In genomic region chr18:79644006-79644665, GRCh38 we compare ENCODE assay signal across 7 cellular contexts. TPM values are rescaled to one million over a fixed set of nuclear protein-coding genes. Genes with fewer than 3 reads are reported as not detected.
DNase-seq lines count a peak whose midpoint lies in the region; ATAC-seq, FAIRE-seq and TF ChIP-seq lines count a peak whose summit lies in the region.

No MANE protein-coding gene starts in this region.

- H3K27me3 ChIP-seq in bronchial epithelial cell (ENCODE audit: control insufficient read depth, insufficient read depth, low read length): no peaks in the 10 kb centered on the region

- no peaks in the 10 kb centered on the region for H3K36me3 Mint-ChIP-seq in WTC11

- H3K4me3 Mint-ChIP-seq in WTC11: no peak overlapping the region

- no peak overlapping the region for H3K27ac Mint-ChIP-seq in WTC11

- H3K4me3 ChIP-seq in bronchial epithelial cell (ENCODE audit: low read depth, low read length): no peak overlapping the region

- FAIRE-seq in GM12891 (lab: Jason Lieb, UNC): peak; percentile 85
- no peak for FAIRE-seq in bronchial epithelial cell (lab: Jason Lieb, UNC)

- POLR2A ChIA-PET in WTC11 (lab: Charles Lee): no interaction called here

- no peak for TF ChIP-seq POLR2A in GM12891 (IDR thresholded peaks at IDR 0.05; ENCODE audit: low read depth, low read length)

- ATAC-seq in HG02759 (IDR thresholded peaks at IDR 0.05; ENCODE audit: unreplicated experiment) (peak; percentile 91), WTC11 (peak; percentile 90)

- TF ChIP-seq CTCF in WTC11 (IDR thresholded peaks at IDR 0.05) (peak; percentile 93), bronchial epithelial cell (IDR thresholded peaks at IDR 0.05; ENCODE audit: insufficient read depth, low read length, severe bottlenecking) (peak; percentile 92)

- CTCF ChIA-PET in WTC11 (lab: Charles Lee): no interaction called here

- no peaks in the 10 kb centered on the region for H3K36me3 ChIP-seq in bronchial epithelial cell (ENCODE audit: control insufficient read depth, insufficient read depth, low read length)

- H3K9me3 Mint-ChIP-seq in WTC11: no peaks in the 10 kb centered on the region

- peak; percentile 93 for DNase-seq in GM12891 (ENCODE audit: insufficient read length, low spot score)
- peak; percentile 3 for DNase-seq in NCI-H1694 (lab: John Stamatoyannopoulos, UW)
- peak; percentile 88 for DNase-seq in WTC11 (ENCODE audit: low spot score)
- peak; percentile 32 for DNase-seq in bronchial epithelial cell (ENCODE audit: low read depth)
- DNase-seq in kidney tubule cell (ENCODE audit: low spot score): peak; percentile 68
- peak; percentile 74 for DNase-seq in stimulated activated CD4-positive, alpha-beta T cell treated with anti-CD3 and anti-CD28 coated beads, Interleukin-4, amount 100 ng/mL, for 24 hours

- H3K27me3 Mint-ChIP-seq in WTC11 (ENCODE audit: low read depth): peaks cover under 1% of the 10 kb centered on the region; the same call in 1 of the 2 replicates

- no peaks in the 10 kb centered on the region for H3K4me1 Mint-ChIP-seq in WTC11

TF ChIP-seq in GM12891, 5 proteins besides CTCF, POLR2A, EP300 and RAD21:
- TF ChIP-seq SPI1 (IDR thresholded peaks at IDR 0.05; ENCODE audit: low read depth, low read length) (no peak), POU2F2 (IDR thresholded peaks at IDR 0.05; ENCODE audit: low read depth, low read length) (0 out of 2 replicates have a peak, but pooled peaks have one; percentile 36)

TF ChIP-seq in WTC11, 78 proteins besides CTCF, POLR2A, EP300 and RAD21 (continues in another document):
- TF ChIP-seq TEAD4 (CRISPR knock-in tag; IDR thresholded peaks at IDR 0.05) (no peak), GTF2I (CRISPR knock-in tag; conservative IDR thresholded peaks at IDR 0.05) (0 out of 2 replicates have a peak, but pooled peaks have one; percentile 14), NFE2L1 (CRISPR knock-in tag; IDR thresholded peaks at IDR 0.05) (no peak), ELF4 (CRISPR knock-in tag; IDR thresholded peaks at IDR 0.05; ENCODE audit: low read depth) (no peak), PRRX2 (CRISPR knock-in tag; IDR thresholded peaks at IDR 0.05) (no peak), ZNF671 (CRISPR knock-in tag; IDR thresholded peaks at IDR 0.05) (no peak), ATF3 (CRISPR knock-in tag; conservative IDR thresholded peaks at IDR 0.05) (no peak), ZNF425 (CRISPR knock-in tag; conservative IDR thresholded peaks at IDR 0.05) (no peak), HMGXB4 (CRISPR knock-in tag; IDR thresholded peaks at IDR 0.05) (0 out of 2 replicates have a peak, but pooled peaks have one; percentile 26), ZNF532 (CRISPR knock-in tag; IDR thresholded peaks at IDR 0.05; ENCODE audit: borderline replicate concordance) (no peak), JAZF1 (CRISPR knock-in tag; IDR thresholded peaks at IDR 0.05) (no peak), NR2C2 (CRISPR knock-in tag; IDR thresholded peaks at IDR 0.05) (no peak), ZMAT4 (CRISPR knock-in tag; IDR thresholded peaks at IDR 0.05) (no peak), ATF2 (CRISPR knock-in tag; IDR thresholded peaks at IDR 0.05; ENCODE audit: borderline replicate concordance, low read depth) (no peak)

RNA-seq across cellular contexts. Expression of gene CTDP1, which starts 35.5 kb away (rescaled TPM):
- polyA plus RNA-seq in GM12891 (2012; ENCODE audit: low read depth, missing spikeins): 11.3 TPM
- total RNA-seq in WTC11 (2021): 33.3 to 39.7 TPM (median 34.5 TPM) in 3 replicates
- total RNA-seq in bronchial epithelial cell: 27.1 and 32.1 TPM in 2 replicates

Comparison
In these comparisons a context has a peak if more than half of its experiments do, and no peak if none do; other contexts are left out.
1. DNase-seq: peak in every context shown above with its lines; median percentile 93 in GM12891; 88 in WTC11; 74 in stimulated activated CD4-positive, alpha-beta T cell treated with anti-CD3 and anti-CD28 coated beads, Interleukin-4, amount 100 ng/mL, for 24 hours; 68 in kidney tubule cell; 32 in bronchial epithelial cell; 3 in NCI-H1694.